10 cellular contexts compared by ENCODE assay signal in the genomic region with DNA sequence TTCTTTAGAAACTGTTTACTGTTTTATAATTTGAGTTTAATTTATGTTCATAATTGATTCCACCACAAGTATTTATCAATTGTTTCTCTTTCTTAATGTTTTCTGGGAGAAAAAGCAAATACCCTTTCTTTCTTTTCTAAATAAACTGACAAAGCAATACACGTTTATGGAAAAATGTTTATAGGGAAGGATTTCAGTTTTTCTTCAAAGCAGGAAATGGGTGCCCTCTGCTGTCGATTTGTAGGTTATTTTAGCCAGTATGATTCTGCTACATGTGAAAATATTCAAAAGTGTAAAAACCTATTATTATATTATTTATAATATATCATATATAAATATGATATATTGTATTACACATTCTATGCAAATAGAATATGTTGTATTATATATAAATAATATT.
A peak's percentile ranks its signal among the peaks of the same experiment; 100 is the strongest.
DNase-seq lines count a peak whose midpoint lies in the region; ATAC-seq and TF ChIP-seq lines count a peak whose summit lies in the region.
"Had no signal": no experiment of that assay in that cellular context is flagged by ENCODE, and none has a peak within 500 bp of the region (broad histone marks: within the 10 kb centered on the region; RNA-seq: fewer than 3 reads in every experiment).

No MANE protein-coding gene starts in this region.

- H3K27ac ChIP-seq in endodermal cell (ENCODE audit: low read depth, low read length): no peak overlapping the region
- H3K27ac ChIP-seq: left lung had no signal

- H3K27me3 ChIP-seq in endodermal cell (ENCODE audit: control insufficient read depth, insufficient read depth, low read length, poor library complexity, severe bottlenecking): no peaks in the 10 kb centered on the region
- H3K27me3 ChIP-seq: left lung had no signal

- no peaks in the 10 kb centered on the region for H3K36me3 ChIP-seq in endodermal cell (ENCODE audit: control insufficient read depth, insufficient read depth, low read length)
- H3K36me3 ChIP-seq: left lung had no signal

- no peak overlapping the region for H3K27ac Mint-ChIP-seq in endodermal cell
- no peak overlapping the region for H3K27ac Mint-ChIP-seq in activated CD8-positive, alpha-beta T cell treated with anti-CD3 and anti-CD28 coated beads for 36 hours
- no peak overlapping the region for H3K27ac Mint-ChIP-seq in stimulated activated effector memory CD8-positive, alpha-beta T cell treated with anti-CD3 and anti-CD28 coated beads, Interleukin-12 subunit alpha, Interleukin-12 subunit beta, amount 100 ng/mL, for 72 hours
- H3K27ac Mint-ChIP-seq: activated naive CD8-positive, alpha-beta T cell had no signal

- WGBS in endodermal cell (ENCODE audit: insufficient coverage in 1 of 2, insufficient read length in 1 of 2), 2 experiments: 17% methylated on average over 2 of the region's 2 CpGs; no CpG with 5 or more reads in 1 of the 2 experiments

- no peaks in the 10 kb centered on the region for H3K4me1 ChIP-seq in endodermal cell (ENCODE audit: control insufficient read depth, insufficient read depth, low read length)
- H3K4me1 ChIP-seq: left lung had no signal

- CTCF ChIA-PET in activated CD8-positive, alpha-beta T cell treated with anti-CD3 and anti-CD28 coated beads for 36 hours (lab: Charles Lee): no interaction called here

- no peak overlapping the region for H3K4me3 ChIP-seq in endodermal cell (ENCODE audit: low read length)
- H3K4me3 ChIP-seq: left lung had no signal

- no peaks in the 10 kb centered on the region for H3K9me3 Mint-ChIP-seq in endodermal cell
- peaks cover 12% of the 10 kb centered on the region for H3K9me3 Mint-ChIP-seq in activated CD8-positive, alpha-beta T cell treated with anti-CD3 and anti-CD28 coated beads for 36 hours
- peaks cover 15% of the 10 kb centered on the region for H3K9me3 Mint-ChIP-seq in stimulated activated effector memory CD8-positive, alpha-beta T cell treated with anti-CD3 and anti-CD28 coated beads, Interleukin-12 subunit alpha, Interleukin-12 subunit beta, amount 100 ng/mL, for 72 hours

- H3K36me3 Mint-ChIP-seq in endodermal cell (ENCODE audit: low read depth): no peaks in the 10 kb centered on the region
- no peaks in the 10 kb centered on the region for H3K36me3 Mint-ChIP-seq in activated CD8-positive, alpha-beta T cell treated with anti-CD3 and anti-CD28 coated beads for 36 hours (ENCODE audit: low read depth)
- no peaks in the 10 kb centered on the region for H3K36me3 Mint-ChIP-seq in stimulated activated effector memory CD8-positive, alpha-beta T cell treated with anti-CD3 and anti-CD28 coated beads, Interleukin-12 subunit alpha, Interleukin-12 subunit beta, amount 100 ng/mL, for 72 hours
- H3K36me3 Mint-ChIP-seq: activated naive CD8-positive, alpha-beta T cell had no signal

- no peaks in the 10 kb centered on the region for H3K9me3 ChIP-seq in endodermal cell (ENCODE audit: control insufficient read depth, low read length)
- H3K9me3 ChIP-seq: left lung had no signal

- intact Hi-C loops in activated CD8-positive, alpha-beta T cell treated with anti-CD3 and anti-CD28 coated beads for 36 hours (cut with micrococcal nuclease): no loop called here

- H3K4me3 Mint-ChIP-seq in endodermal cell: no peak overlapping the region
- H3K4me3 Mint-ChIP-seq in activated CD8-positive, alpha-beta T cell treated with anti-CD3 and anti-CD28 coated beads for 36 hours: no peak overlapping the region
- H3K4me3 Mint-ChIP-seq in stimulated activated effector memory CD8-positive, alpha-beta T cell treated with anti-CD3 and anti-CD28 coated beads, Interleukin-12 subunit alpha, Interleukin-12 subunit beta, amount 100 ng/mL, for 72 hours: no peak overlapping the region
- H3K4me3 Mint-ChIP-seq: activated naive CD8-positive, alpha-beta T cell had no signal

- DNase-seq in H4 (ENCODE audit: low spot score) (peak; percentile 2), NCI-H748 (lab: John Stamatoyannopoulos, UW; ENCODE audit: unreplicated experiment) (peak; percentile 36), endodermal cell (no peak), pons (ENCODE audit: low spot score) (peak; percentile 32)
- no peak for DNase-seq in activated naive CD4-positive, alpha-beta T cell treated with Interleukin-2 at 50 U/mL for 16 hours
- no peak for DNase-seq in activated CD8-positive, alpha-beta T cell treated with anti-CD3 and anti-CD28 coated beads for 36 hours
- no peak for DNase-seq in stimulated activated effector memory CD8-positive, alpha-beta T cell treated with anti-CD3 and anti-CD28 coated beads, Interleukin-12 subunit alpha, Interleukin-12 subunit beta, amount 100 ng/mL, for 72 hours (ENCODE audit: low spot score in 2 of 2)
- DNase-seq: left lung, T-helper 1 cell had no signal

- no peak for ATAC-seq in activated CD8-positive, alpha-beta T cell treated with anti-CD3 and anti-CD28 coated beads for 36 hours
- ATAC-seq in stimulated activated effector memory CD8-positive, alpha-beta T cell treated with anti-CD3 and anti-CD28 coated beads, Interleukin-12 subunit alpha, Interleukin-12 subunit beta, amount 100 ng/mL, for 72 hours: no peak
- ATAC-seq: left lung had no signal

- H3K4me1 Mint-ChIP-seq in endodermal cell: no peaks in the 10 kb centered on the region
- H3K4me1 Mint-ChIP-seq in activated CD8-positive, alpha-beta T cell treated with anti-CD3 and anti-CD28 coated beads for 36 hours (ENCODE audit: low read depth): no peaks in the 10 kb centered on the region
- H3K4me1 Mint-ChIP-seq in stimulated activated effector memory CD8-positive, alpha-beta T cell treated with anti-CD3 and anti-CD28 coated beads, Interleukin-12 subunit alpha, Interleukin-12 subunit beta, amount 100 ng/mL, for 72 hours: no peaks in the 10 kb centered on the region

- POLR2A ChIA-PET in activated CD8-positive, alpha-beta T cell treated with anti-CD3 and anti-CD28 coated beads for 36 hours (lab: Charles Lee): no interaction called here

- peak; percentile 75 for TF ChIP-seq CTCF in endodermal cell (conservative IDR thresholded peaks at IDR 0.05)
- no peak for TF ChIP-seq CTCF in activated CD8-positive, alpha-beta T cell treated with anti-CD3 and anti-CD28 coated beads for 36 hours (IDR thresholded peaks at IDR 0.05)

- H3K9ac ChIP-seq in endodermal cell (ENCODE audit: extremely low read depth, low read length, poor library complexity, severe bottlenecking): no peak overlapping the region

- H3K27me3 Mint-ChIP-seq in endodermal cell (ENCODE audit: insufficient read depth): no peaks in the 10 kb centered on the region
- H3K27me3 Mint-ChIP-seq in activated CD8-positive, alpha-beta T cell treated with anti-CD3 and anti-CD28 coated beads for 36 hours: no peaks in the 10 kb centered on the region
- H3K27me3 Mint-ChIP-seq: activated naive CD8-positive, alpha-beta T cell had no signal

Comparison
In these comparisons a context has a peak if more than half of its experiments do, and no peak if none do; other contexts are left out.
1. DNase-seq: peak in H4 (single experiment), NCI-H748 (single experiment) and pons (single experiment); none in endodermal cell (single experiment), activated naive CD4-positive, alpha-beta T cell treated with Interleukin-2 at 50 U/mL for 16 hours (single experiment), activated CD8-positive, alpha-beta T cell treated with anti-CD3 and anti-CD28 coated beads for 36 hours (single experiment) and stimulated activated effector memory CD8-positive, alpha-beta T cell treated with anti-CD3 and anti-CD28 coated beads, Interleukin-12 subunit alpha, Interleukin-12 subunit beta, amount 100 ng/mL, for 72 hours (0 of 2).